17 cellular contexts compared by ENCODE assay signal in genomic region chr3:182482692-182483091, GRCh38.
"Had no signal": no experiment of that assay in that cellular context is flagged by ENCODE, and none has a peak within 500 bp of the region (broad histone marks: within the 10 kb centered on the region; RNA-seq: fewer than 3 reads in every experiment).

No MANE protein-coding gene starts in this region.

- H3K9me3 Mint-ChIP-seq: activated CD4-positive, alpha-beta memory T cell treated with anti-CD3 and anti-CD28 coated beads, Interleukin-2, amount 10 ng/mL, durations not matched to agents 7 days and 5 days; activated naive CD8-positive, alpha-beta T cell treated with anti-CD3 and anti-CD28 coated beads for 36 hours; activated T-cell treated with anti-CD3 and anti-CD28 coated beads, Interleukin-2, amount 50 U/mL, for 72 hours had no signal

- DNase-seq: activated CD4-positive, alpha-beta memory T cell treated with anti-CD3 and anti-CD28 coated beads, Interleukin-2, amount 10 ng/mL, durations not matched to agents 7 days and 5 days; activated CD4-positive, alpha-beta T cell treated with anti-CD3 and anti-CD28 coated beads for 1 hour; activated gamma-delta T cell treated with Interleukin-2 at 50 U/mL for 16 hours; activated naive CD8-positive, alpha-beta T cell treated with anti-CD3 and anti-CD28 coated beads for 36 hours; activated T-cell treated with anti-CD3 and anti-CD28 coated beads, Interleukin-2, amount 50 U/mL, for 72 hours; anterior cingulate cortex; dorsolateral prefrontal cortex; hippocampal formation; lower lobe of right lung; midbrain; right lobe of liver; spleen; stimulated activated CD4-positive, alpha-beta T cell treated with anti-CD3 and anti-CD28 coated beads, Interleukin-1b, Interleukin-23, amount 100 ng/mL, for 48 hours; stimulated activated naive B cell treated with anti-CD40 and anti-IgM and Interleukin-4, amounts not matched to agents 10 μg/mL and 1 μg/mL and 100 μg/mL, for 72 hours; transverse colon had no signal

- H3K4me1 Mint-ChIP-seq: activated CD4-positive, alpha-beta memory T cell treated with anti-CD3 and anti-CD28 coated beads, Interleukin-2, amount 10 ng/mL, durations not matched to agents 7 days and 5 days; activated naive CD8-positive, alpha-beta T cell treated with anti-CD3 and anti-CD28 coated beads for 36 hours; stimulated activated naive B cell treated with anti-CD40 and anti-IgM and Interleukin-4, amounts not matched to agents 10 μg/mL and 1 μg/mL and 100 μg/mL, for 72 hours had no signal

- H3K36me3 Mint-ChIP-seq: activated naive CD8-positive, alpha-beta T cell treated with anti-CD3 and anti-CD28 coated beads for 36 hours; stimulated activated naive B cell treated with anti-CD40 and anti-IgM and Interleukin-4, amounts not matched to agents 10 μg/mL and 1 μg/mL and 100 μg/mL, for 72 hours had no signal

- H3K27ac Mint-ChIP-seq: activated CD4-positive, alpha-beta memory T cell treated with anti-CD3 and anti-CD28 coated beads, Interleukin-2, amount 10 ng/mL, durations not matched to agents 7 days and 5 days; activated naive CD8-positive, alpha-beta T cell treated with anti-CD3 and anti-CD28 coated beads for 36 hours; activated T-cell treated with anti-CD3 and anti-CD28 coated beads, Interleukin-2, amount 50 U/mL, for 72 hours; stimulated activated naive B cell treated with anti-CD40 and anti-IgM and Interleukin-4, amounts not matched to agents 10 μg/mL and 1 μg/mL and 100 μg/mL, for 72 hours had no signal

- H3K4me1 ChIP-seq: breast epithelium, lower lobe of right lung, prostate gland, right lobe of liver, spleen had no signal

- H3K36me3 ChIP-seq: breast epithelium, lower lobe of right lung, prostate gland, right lobe of liver, spleen, transverse colon had no signal

- H3K27me3 ChIP-seq: breast epithelium, dorsolateral prefrontal cortex, right lobe of liver, spleen, transverse colon had no signal

- H3K4me3 ChIP-seq: breast epithelium, dorsolateral prefrontal cortex, lower lobe of right lung, prostate gland, right lobe of liver, spleen, transverse colon had no signal

- H3K9me3 ChIP-seq: breast epithelium, lower lobe of right lung, prostate gland, right lobe of liver, spleen, transverse colon had no signal

- H3K4me3 Mint-ChIP-seq: activated CD4-positive, alpha-beta memory T cell treated with anti-CD3 and anti-CD28 coated beads, Interleukin-2, amount 10 ng/mL, durations not matched to agents 7 days and 5 days; activated naive CD8-positive, alpha-beta T cell treated with anti-CD3 and anti-CD28 coated beads for 36 hours; activated T-cell treated with anti-CD3 and anti-CD28 coated beads, Interleukin-2, amount 50 U/mL, for 72 hours; stimulated activated naive B cell treated with anti-CD40 and anti-IgM and Interleukin-4, amounts not matched to agents 10 μg/mL and 1 μg/mL and 100 μg/mL, for 72 hours had no signal

- H3K27me3 Mint-ChIP-seq: activated CD4-positive, alpha-beta memory T cell treated with anti-CD3 and anti-CD28 coated beads, Interleukin-2, amount 10 ng/mL, durations not matched to agents 7 days and 5 days; activated naive CD8-positive, alpha-beta T cell treated with anti-CD3 and anti-CD28 coated beads for 36 hours had no signal

- H3K27ac ChIP-seq: breast epithelium, dorsolateral prefrontal cortex, lower lobe of right lung, prostate gland, right lobe of liver, spleen, transverse colon had no signal

- ATAC-seq: activated T-cell treated with anti-CD3 and anti-CD28 coated beads, Interleukin-2, amount 50 U/mL, for 72 hours; lower lobe of right lung; right lobe of liver; stimulated activated naive B cell treated with anti-CD40 and anti-IgM and Interleukin-4, amounts not matched to agents 10 μg/mL and 1 μg/mL and 100 μg/mL, for 72 hours had no signal
